In the genomic region with DNA sequence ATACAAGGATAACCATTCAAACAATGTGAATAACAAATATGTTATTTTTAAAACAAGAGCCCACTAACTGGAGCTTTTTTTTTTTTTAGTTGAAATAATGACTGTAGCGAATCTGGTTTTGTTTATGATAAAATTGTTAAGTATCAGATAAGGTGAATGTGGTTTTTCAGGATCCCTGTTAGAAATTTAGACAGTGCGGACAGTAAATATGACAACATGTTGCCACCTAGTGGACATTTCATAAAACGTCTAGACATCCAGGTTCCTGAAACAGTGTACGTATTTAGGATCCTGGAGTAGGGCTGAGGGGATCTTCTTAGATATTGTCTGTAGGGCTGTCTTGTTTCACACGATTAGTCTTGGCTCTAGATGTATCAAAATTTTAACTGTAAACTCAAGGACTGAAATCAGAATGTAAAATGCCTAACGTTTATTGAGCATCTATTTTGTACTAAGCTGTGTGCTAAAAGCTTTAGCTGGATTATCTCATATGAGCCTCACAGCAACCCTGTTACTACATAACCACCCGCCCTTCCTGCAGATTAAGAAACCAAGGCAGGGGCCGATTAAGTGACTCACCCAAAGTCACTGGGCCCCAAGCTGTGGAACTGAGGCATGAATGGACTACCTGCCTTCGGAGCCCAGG, we compare ENCODE assay signal across 8 cellular contexts. TPM values are rescaled to one million over a fixed set of nuclear protein-coding genes. Genes with fewer than 3 reads are reported as not detected.
DNase-seq lines count a peak whose midpoint lies in the region; ATAC-seq, FAIRE-seq and TF ChIP-seq lines count a peak whose summit lies in the region.

No MANE protein-coding gene starts in this region.

- H3K36me3 Mint-ChIP-seq in endothelial cell (ENCODE audit: low read depth, unreplicated experiment), result no peaks in the 10 kb centered on the region
- no peaks in the 10 kb centered on the region for H3K36me3 Mint-ChIP-seq in naive B cell

- H3K27me3 Mint-ChIP-seq in endothelial cell (ENCODE audit: unreplicated experiment) (peaks cover 4% of the 10 kb centered on the region), naive B cell (peaks cover 0 to 19% (median 11%) of the 10 kb centered on the region in 3 donors)

- no peaks in the 10 kb centered on the region for H3K9me3 Mint-ChIP-seq in endothelial cell (ENCODE audit: unreplicated experiment)
- peaks cover 0 to 2% (median 0%) of the 10 kb centered on the region in 7 donors for H3K9me3 Mint-ChIP-seq in naive B cell

- peak; percentile 74 for FAIRE-seq in RCC 7860 (lab: Jason Lieb, UNC)

- H3K4me1 Mint-ChIP-seq in endothelial cell (ENCODE audit: unreplicated experiment), result no peaks in the 10 kb centered on the region
- H3K4me1 Mint-ChIP-seq in naive B cell, result no peaks in the 10 kb centered on the region

- no peak overlapping the region for H3K4me3 ChIP-seq in Jurkat, Clone E6-1 (ENCODE audit: low read length)

- TF ChIP-seq CTCF in endothelial cell (IDR thresholded peaks at IDR 0.05; ENCODE audit: unreplicated experiment), result peak; percentile 90

- ATAC-seq in GM21390 (IDR thresholded peaks at IDR 0.05; ENCODE audit: unreplicated experiment), result peak; percentile 86
- ATAC-seq in naive B cell (ENCODE audit: low read depth in 2 of 2), result peak in 1 of 2 donors; percentile 44

- peak; percentile 84 for DNase-seq in ELR (ENCODE audit: low read depth)
- DNase-seq in Jurkat, Clone E6-1 (ENCODE audit: low read depth, low spot score), result peak; percentile 39
- DNase-seq in RCC 7860 (ENCODE audit: low spot score), result peak; percentile 58
- no peak for DNase-seq in endothelial cell (ENCODE audit: low spot score)
- peak; percentile 7 for DNase-seq in naive B cell
- no peak for DNase-seq in activated effector memory CD4-positive, alpha-beta T cell treated with Interleukin-2 at 50 U/mL for 16 hours
- no peak for DNase-seq in effector CD4-positive, alpha-beta T cell

- no peak overlapping the region for H3K4me3 Mint-ChIP-seq in endothelial cell (ENCODE audit: unreplicated experiment)
- H3K4me3 Mint-ChIP-seq in naive B cell, result no peak overlapping the region

- H3K27ac Mint-ChIP-seq in endothelial cell (ENCODE audit: unreplicated experiment) (no peak overlapping the region), naive B cell (peak overlapping the region in 1 of 6 donors; percentile 48)

RNA-seq across cellular contexts. Expression of a gene that starts 23.9 kb away (rescaled TPM):
- not detected for polyA plus RNA-seq in Jurkat, Clone E6-1 (2012; ENCODE audit: insufficient read depth, insufficient read length)
- total RNA-seq in endothelial cell (ENCODE audit: unreplicated experiment), result 0.87 TPM
- not detected for polyA plus RNA-seq in naive B cell (ENCODE audit: low read depth in 6 of 6)

Comparison
In these comparisons a context has a peak if more than half of its experiments do, and no peak if none do; other contexts are left out.
1. DNase-seq: peak in ELR (single experiment), Jurkat, Clone E6-1 (single experiment), RCC 7860 (single experiment) and naive B cell (single experiment); none in endothelial cell (single experiment), activated effector memory CD4-positive, alpha-beta T cell treated with Interleukin-2 at 50 U/mL for 16 hours (single experiment) and effector CD4-positive, alpha-beta T cell (single experiment).